In the genomic region with DNA sequence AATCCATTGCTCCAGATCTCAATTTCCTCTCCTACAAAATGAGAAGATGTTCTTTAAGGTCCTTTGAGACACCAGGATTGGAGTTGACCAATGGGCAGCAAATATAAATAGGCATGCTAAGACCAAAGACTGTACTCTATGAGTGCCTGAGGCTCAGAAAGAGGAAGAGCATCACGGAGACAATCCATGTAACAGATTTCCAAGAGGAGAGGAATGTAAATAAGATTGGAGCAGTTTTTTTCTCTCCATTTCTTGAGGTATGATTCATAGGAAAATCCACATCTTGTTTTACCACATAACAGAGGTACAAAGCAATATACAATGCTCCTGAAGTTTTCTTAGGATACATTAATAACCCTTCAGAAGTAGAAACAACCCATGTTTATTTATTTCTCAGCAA, we compare ENCODE assay signal across 16 cellular contexts.
DNase-seq lines count a peak whose midpoint lies in the region; ATAC-seq, FAIRE-seq and TF ChIP-seq lines count a peak whose summit lies in the region.
"Had no signal": no experiment of that assay in that cellular context is flagged by ENCODE, and none has a peak within 500 bp of the region (broad histone marks: within the 10 kb centered on the region; RNA-seq: fewer than 3 reads in every experiment).

No MANE protein-coding gene starts in this region.

- H4K20me1 ChIP-seq in DND-41 (ENCODE audit: insufficient read depth, low read length) = no peaks in the 10 kb centered on the region

- H3K4me2 ChIP-seq in DND-41 (ENCODE audit: insufficient read depth, low read length) = peak overlapping the region; percentile 60

- H3K27ac Mint-ChIP-seq in nephron = peak overlapping the region in 2 of 3 experiments; percentile 16 to 27
- H3K27ac Mint-ChIP-seq: activated CD8-positive, alpha-beta T cell treated with anti-CD3 and anti-CD28 coated beads for 36 hours; stimulated activated effector memory CD8-positive, alpha-beta T cell treated with anti-CD3 and anti-CD28 coated beads, Interleukin-12 subunit alpha, Interleukin-12 subunit beta, amount 100 ng/mL, for 72 hours had no signal

- intact Hi-C loops in kidney (cut with DNase I) = no loop called here

- H3K9ac ChIP-seq in DND-41 (ENCODE audit: low read depth, low read length) (peak overlapping the region; percentile 66; the same call in 1 of the 2 replicates), kidney (ENCODE audit: low read length in 2 of 2) (no peak overlapping the region)

- H3K4me3 Mint-ChIP-seq in nephron = no peak overlapping the region
- H3K4me3 Mint-ChIP-seq: activated CD8-positive, alpha-beta T cell treated with anti-CD3 and anti-CD28 coated beads for 36 hours; central memory CD8-positive, alpha-beta T cell; stimulated activated effector memory CD8-positive, alpha-beta T cell treated with anti-CD3 and anti-CD28 coated beads, Interleukin-12 subunit alpha, Interleukin-12 subunit beta, amount 100 ng/mL, for 72 hours had no signal

- H3K79me2 ChIP-seq in DND-41 (ENCODE audit: insufficient read depth, low read length) = peaks cover 48% of the 10 kb centered on the region

- H3K4me1 ChIP-seq in DND-41 (ENCODE audit: insufficient read depth, low read length) (peaks cover 54% of the 10 kb centered on the region), right atrium auricular region (peaks cover 0 to 9% of the 10 kb centered on the region in 2 donors), kidney (ENCODE audit: control insufficient read depth in 1 of 2, insufficient read depth in 1 of 2, low read depth in 1 of 2, low read length in 2 of 2) (no peaks in the 10 kb centered on the region)
- H3K4me1 ChIP-seq: prostate gland had no signal

- DNase-seq in DND-41 (no peak), NCI-H226 (peak; percentile 89), choroid plexus epithelial cell (ENCODE audit: low read depth) (peak; percentile 68), NCI-H2107 treated with DMSO at 0.1 percent for 48 hours (lab: John Stamatoyannopoulos, UW; ENCODE audit: unreplicated experiment) (no peak), right atrium auricular region (ENCODE audit: low spot score) (no peak), kidney (no peak)
- DNase-seq: activated CD8-positive, alpha-beta T cell treated with anti-CD3 and anti-CD28 coated beads for 36 hours; activated effector memory CD4-positive, alpha-beta T cell treated with Interleukin-2 at 50 U/mL for 16 hours; NCI-H446 treated with DMSO at 0.1 percent for 48 hours; Right ventricle myocardium superior had no signal

- H3K27me3 ChIP-seq in DND-41 (ENCODE audit: insufficient read depth, low read length, poor library complexity) (no peaks in the 10 kb centered on the region), right atrium auricular region (no peaks in the 10 kb centered on the region)

- peaks cover 26% of the 10 kb centered on the region for H3K36me3 Mint-ChIP-seq in nephron (ENCODE audit: low read depth)
- H3K36me3 Mint-ChIP-seq: stimulated activated effector memory CD8-positive, alpha-beta T cell treated with anti-CD3 and anti-CD28 coated beads, Interleukin-12 subunit alpha, Interleukin-12 subunit beta, amount 100 ng/mL, for 72 hours had no signal

- peak overlapping the region in 1 of 2 experiments; percentile 49; a peak in 2 of 4 replicates for H3K4me3 ChIP-seq in DND-41 (ENCODE audit: low read depth in 1 of 2, low read length in 2 of 2)
- no peak overlapping the region for H3K4me3 ChIP-seq in choroid plexus epithelial cell (ENCODE audit: low read depth, low read length)
- no peak overlapping the region for H3K4me3 ChIP-seq in right atrium auricular region
- H3K4me3 ChIP-seq in kidney (ENCODE audit: low read length in 2 of 2) = no peak overlapping the region
- H3K4me3 ChIP-seq: prostate gland had no signal

- H3K9me3 ChIP-seq in DND-41 (ENCODE audit: insufficient read depth, low read length, severe bottlenecking) (no peaks in the 10 kb centered on the region), right atrium auricular region (no peaks in the 10 kb centered on the region), kidney (ENCODE audit: control insufficient read depth in 1 of 2, low read length in 2 of 2) (no peaks in the 10 kb centered on the region)
- H3K9me3 ChIP-seq: prostate gland had no signal

- no peak for FAIRE-seq in kidney (lab: Jason Lieb, UNC)

- no peaks in the 10 kb centered on the region for H3K9me3 Mint-ChIP-seq in nephron
- H3K9me3 Mint-ChIP-seq: activated CD8-positive, alpha-beta T cell treated with anti-CD3 and anti-CD28 coated beads for 36 hours; central memory CD8-positive, alpha-beta T cell; stimulated activated effector memory CD8-positive, alpha-beta T cell treated with anti-CD3 and anti-CD28 coated beads, Interleukin-12 subunit alpha, Interleukin-12 subunit beta, amount 100 ng/mL, for 72 hours had no signal

- TF ChIP-seq CTCF in DND-41 (IDR thresholded peaks at IDR 0.05; ENCODE audit: borderline replicate concordance, extremely low read depth, low read length, poor library complexity, severe bottlenecking) = no peak
- no peak for TF ChIP-seq CTCF in choroid plexus epithelial cell (conservative IDR thresholded peaks at IDR 0.05; ENCODE audit: low read depth, low read length)
- no peak for TF ChIP-seq CTCF in nephron (IDR thresholded peaks at IDR 0.05; ENCODE audit: unreplicated experiment in 3 of 3)
- no peak for TF ChIP-seq CTCF in right atrium auricular region (IDR thresholded peaks at IDR 0.05)
- no peak for TF ChIP-seq CTCF in kidney (IDR thresholded peaks at IDR 0.05; ENCODE audit: borderline replicate concordance, extremely low read depth, insufficient read depth)

- peaks cover 58% of the 10 kb centered on the region for H3K4me1 Mint-ChIP-seq in nephron
- H3K4me1 Mint-ChIP-seq: central memory CD8-positive, alpha-beta T cell; stimulated activated effector memory CD8-positive, alpha-beta T cell treated with anti-CD3 and anti-CD28 coated beads, Interleukin-12 subunit alpha, Interleukin-12 subunit beta, amount 100 ng/mL, for 72 hours had no signal

- H3K36me3 ChIP-seq in DND-41 (ENCODE audit: insufficient read depth, low read length) (peaks cover 27% of the 10 kb centered on the region), right atrium auricular region (no peaks in the 10 kb centered on the region), kidney (ENCODE audit: control insufficient read depth in 1 of 2, insufficient read depth in 2 of 2, low read length in 2 of 2) (no peaks in the 10 kb centered on the region)
- H3K36me3 ChIP-seq: prostate gland had no signal

- no peaks in the 10 kb centered on the region for H3K27me3 Mint-ChIP-seq in nephron (ENCODE audit: low read depth)
- H3K27me3 Mint-ChIP-seq: activated CD8-positive, alpha-beta T cell treated with anti-CD3 and anti-CD28 coated beads for 36 hours; central memory CD8-positive, alpha-beta T cell had no signal

- no peak overlapping the region for H2AFZ ChIP-seq in DND-41 (ENCODE audit: low read depth, low read length)

- ATAC-seq in DND-41 (ENCODE audit: insufficient read depth, low read depth) = no peak
- ATAC-seq in GM21576 (IDR thresholded peaks at IDR 0.05; ENCODE audit: unreplicated experiment) = no peak
- ATAC-seq: activated CD8-positive, alpha-beta T cell treated with anti-CD3 and anti-CD28 coated beads for 36 hours; stimulated activated effector memory CD8-positive, alpha-beta T cell treated with anti-CD3 and anti-CD28 coated beads, Interleukin-12 subunit alpha, Interleukin-12 subunit beta, amount 100 ng/mL, for 72 hours had no signal

- H3K27ac ChIP-seq in DND-41 (ENCODE audit: low read length) (peak overlapping the region; percentile 98), right atrium auricular region (no peak overlapping the region), kidney (ENCODE audit: low read depth in 2 of 2, low read length in 2 of 2) (no peak overlapping the region)
- H3K27ac ChIP-seq: C4-2B, prostate gland had no signal

Comparison
In these comparisons a context has a peak if more than half of its experiments do, and no peak if none do; other contexts are left out.
1. DNase-seq: peak in NCI-H226 (single experiment) and choroid plexus epithelial cell (single experiment); none in DND-41 (single experiment), NCI-H2107 treated with DMSO at 0.1 percent for 48 hours (single experiment), right atrium auricular region (single experiment) and kidney (single experiment).